Comparison of ENCODE assay signal across 9 cellular contexts in genomic region chr10:50421026-50421719, GRCh38.
DNase-seq lines count a peak whose midpoint lies in the region; ATAC-seq, FAIRE-seq and TF ChIP-seq lines count a peak whose summit lies in the region.
"Had no signal": no experiment of that assay in that cellular context is flagged by ENCODE, and none has a peak within 500 bp of the region (broad histone marks: within the 10 kb centered on the region; RNA-seq: fewer than 3 reads in every experiment).

No MANE protein-coding gene starts in this region.

- no peaks in the 10 kb centered on the region for H3K27me3 Mint-ChIP-seq in chondrocyte (ENCODE audit: low read depth)
- H3K27me3 Mint-ChIP-seq: IgD-negative memory B cell had no signal

- FAIRE-seq in GM12892 (lab: Jason Lieb, UNC), result peak; percentile 90

- H3K27ac Mint-ChIP-seq in chondrocyte (ENCODE audit: unreplicated experiment), result no peak overlapping the region

- H3K4me1 Mint-ChIP-seq in chondrocyte (ENCODE audit: low read depth), result peaks cover 19% of the 10 kb centered on the region

- H3K9me3 Mint-ChIP-seq in chondrocyte (ENCODE audit: low read depth), result no peaks in the 10 kb centered on the region

- H3K4me3 Mint-ChIP-seq in chondrocyte (ENCODE audit: unreplicated experiment), result no peak overlapping the region

- TF ChIP-seq CTCF in AG10803 (conservative IDR thresholded peaks at IDR 0.05; ENCODE audit: low read length), result peak; percentile 70
- peak; percentile 78 for TF ChIP-seq CTCF in chondrocyte (IDR thresholded peaks at IDR 0.05)

- no peak overlapping the region for H3K4me3 ChIP-seq in AG10803 (ENCODE audit: low read length)

- H3K36me3 Mint-ChIP-seq in chondrocyte (ENCODE audit: low read depth), result no peaks in the 10 kb centered on the region

- peak; percentile 40 for ATAC-seq in HG03025 (IDR thresholded peaks at IDR 0.05; ENCODE audit: low FRiP score, unreplicated experiment)

- DNase-seq in AG10803 (ENCODE audit: low read depth) (peak; percentile 38), GM12892 (ENCODE audit: insufficient read length) (no peak), RKO (ENCODE audit: low spot score) (peak; percentile 50), chondrocyte (ENCODE audit: low spot score) (no peak), lung microvascular endothelial cell (ENCODE audit: low read depth in 2 of 2) (peak; percentile 48 to 52), DMS153 treated with DMSO at 0.1 percent for 48 hours (lab: John Stamatoyannopoulos, UW; ENCODE audit: unreplicated experiment) (no peak), NCI-H187 treated with DMSO at 0.1 percent for 48 hours (lab: John Stamatoyannopoulos, UW) (no peak)

- TF ChIP-seq POLR2A in GM12892 (IDR thresholded peaks at IDR 0.05; ENCODE audit: low read depth, low read length), result no peak

Comparison
In these comparisons a context has a peak if more than half of its experiments do, and no peak if none do; other contexts are left out.
1. DNase-seq: peak in AG10803 (single experiment), RKO (single experiment) and lung microvascular endothelial cell (2 of 2); none in GM12892 (single experiment), chondrocyte (single experiment), DMS153 treated with DMSO at 0.1 percent for 48 hours (single experiment) and NCI-H187 treated with DMSO at 0.1 percent for 48 hours (single experiment).